ENCODE assay signal across 10 cellular contexts in genomic region chr6:32436995-32437836, GRCh38. TPM values are rescaled to one million over a fixed set of nuclear protein-coding genes. Genes with fewer than 3 reads are reported as not detected.
DNase-seq lines count a peak whose midpoint lies in the region; ATAC-seq and TF ChIP-seq lines count a peak whose summit lies in the region.
"Had no signal": no experiment of that assay in that cellular context is flagged by ENCODE, and none has a peak within 500 bp of the region (broad histone marks: within the 10 kb centered on the region; RNA-seq: fewer than 3 reads in every experiment).

No MANE protein-coding gene starts in this region.

- no peaks in the 10 kb centered on the region for H3K36me3 ChIP-seq in skeletal muscle tissue (ENCODE audit: control insufficient read depth in 3 of 3, insufficient read depth in 3 of 3, low read length in 3 of 3)
- peaks cover 0 to under 1% (median 0%) of the 10 kb centered on the region in 4 donors for H3K36me3 ChIP-seq in stomach

- peaks cover 57% of the 10 kb centered on the region for H3K4me1 Mint-ChIP-seq in dendritic cell treated with granulocyte-macrophage colony-stimulating factor and Interleukin-4, amounts not matched to agents 40 ng/mL and 50 ng/mL, for 4 days (ENCODE audit: low read depth)
- no peaks in the 10 kb centered on the region for H3K4me1 Mint-ChIP-seq in mesothelial cell of epicardium
- H3K4me1 Mint-ChIP-seq: nephron had no signal

- peaks cover 34% of the 10 kb centered on the region for H3K36me3 Mint-ChIP-seq in dendritic cell treated with granulocyte-macrophage colony-stimulating factor and Interleukin-4, amounts not matched to agents 40 ng/mL and 50 ng/mL, for 4 days (ENCODE audit: low read depth)
- no peaks in the 10 kb centered on the region for H3K36me3 Mint-ChIP-seq in mesothelial cell of epicardium

- H3K27ac ChIP-seq in skeletal muscle tissue (ENCODE audit: low read depth, low read length) = peak overlapping the region; percentile 56
- H3K27ac ChIP-seq in stomach = peak overlapping the region in 1 of 5 donors; percentile 69

- no peak overlapping the region for H3K4me3 Mint-ChIP-seq in dendritic cell treated with granulocyte-macrophage colony-stimulating factor and Interleukin-4, amounts not matched to agents 40 ng/mL and 50 ng/mL, for 4 days
- no peak overlapping the region for H3K4me3 Mint-ChIP-seq in mesothelial cell of epicardium
- H3K4me3 Mint-ChIP-seq: nephron had no signal

- peak; percentile 22 for DNase-seq in AG20443 (ENCODE audit: low spot score)
- no peak for DNase-seq in NCI-H774 (lab: John Stamatoyannopoulos, UW)
- no peak for DNase-seq in mesothelial cell of epicardium (ENCODE audit: low spot score in 2 of 2, unreplicated experiment in 2 of 2)
- DNase-seq in stomach = no peak

- peaks cover 0 to 2% (median 0%) of the 10 kb centered on the region in 3 donors for H3K27me3 ChIP-seq in skeletal muscle tissue (ENCODE audit: control insufficient read depth in 3 of 3, insufficient read depth in 3 of 3, low read length in 3 of 3)
- no peaks in the 10 kb centered on the region for H3K27me3 ChIP-seq in stomach

- TF ChIP-seq CTCF in mesothelial cell of epicardium (IDR thresholded peaks at IDR 0.05; ENCODE audit: unreplicated experiment) (no peak), stomach (IDR thresholded peaks at IDR 0.05) (no peak)

- WGBS in stomach, 5 donors = 52 to 71% (median 59%) methylated on average over 2 of the region's 2 CpGs

- intact Hi-C loops in dendritic cell treated with granulocyte-macrophage colony-stimulating factor and Interleukin-4, amounts not matched to agents 40 ng/mL and 50 ng/mL, for 4 days (cut with micrococcal nuclease) = loop anchor here (5.0 kb wide), 2 partner anchors 150 to 230 kb away; partner anchors contain the start of genes HLA-DQB1 and HLA-DRB1
- intact Hi-C loops in stomach (cut with DNase I; ENCODE audit: low total_unique reads) = no loop called here

- peak overlapping the region; percentile 99 for H3K27ac Mint-ChIP-seq in dendritic cell treated with granulocyte-macrophage colony-stimulating factor and Interleukin-4, amounts not matched to agents 40 ng/mL and 50 ng/mL, for 4 days
- H3K27ac Mint-ChIP-seq in mesothelial cell of epicardium = no peak overlapping the region
- H3K27ac Mint-ChIP-seq: nephron had no signal

- H3K9me3 ChIP-seq in skeletal muscle tissue (ENCODE audit: control insufficient read depth in 3 of 3, low read length in 3 of 3) = no peaks in the 10 kb centered on the region
- no peaks in the 10 kb centered on the region for H3K9me3 ChIP-seq in stomach

- H3K4me1 ChIP-seq in skeletal muscle tissue (ENCODE audit: control insufficient read depth in 3 of 3, insufficient read depth in 3 of 3, low read length in 3 of 3) (peaks cover 0 to 4% (median 0%) of the 10 kb centered on the region in 3 donors), stomach (peaks cover 0 to 13% (median 3%) of the 10 kb centered on the region in 4 donors)

- H3K4me3 ChIP-seq in skeletal muscle tissue (ENCODE audit: low read length in 3 of 3) = no peak overlapping the region
- no peak overlapping the region for H3K4me3 ChIP-seq in stomach

- H3K9me3 Mint-ChIP-seq in dendritic cell treated with granulocyte-macrophage colony-stimulating factor and Interleukin-4, amounts not matched to agents 40 ng/mL and 50 ng/mL, for 4 days = no peaks in the 10 kb centered on the region
- H3K9me3 Mint-ChIP-seq in mesothelial cell of epicardium = no peaks in the 10 kb centered on the region
- H3K9me3 Mint-ChIP-seq: nephron had no signal

- no peak for TF ChIP-seq POLR2A in stomach (IDR thresholded peaks at IDR 0.05)

- no peak overlapping the region for H3K9ac ChIP-seq in skeletal muscle tissue (ENCODE audit: low read depth in 1 of 3, low read length in 3 of 3)

- TF ChIP-seq EP300 in stomach (IDR thresholded peaks at IDR 0.05) = no peak

- no peaks in the 10 kb centered on the region for H3K27me3 Mint-ChIP-seq in dendritic cell treated with granulocyte-macrophage colony-stimulating factor and Interleukin-4, amounts not matched to agents 40 ng/mL and 50 ng/mL, for 4 days
- H3K27me3 Mint-ChIP-seq in mesothelial cell of epicardium (ENCODE audit: low read depth) = peaks cover 29% of the 10 kb centered on the region

- ATAC-seq in GM19455 (IDR thresholded peaks at IDR 0.05; ENCODE audit: unreplicated experiment) = peak; percentile 56
- peak; percentile 57 for ATAC-seq in HG03469 (IDR thresholded peaks at IDR 0.05; ENCODE audit: unreplicated experiment)

RNA-seq across cellular contexts. Expression of gene HLA-DRA, which starts 2.5 kb away (rescaled TPM):
- 54.3 TPM for total RNA-seq in skeletal muscle tissue
- not detected in 3 replicates for total RNA-seq in mesothelial cell of epicardium
- 100 to 1,000 TPM in 2 of 5 donors, 10 to 100 TPM in 3; 25.8 to 252 (median 84.6) TPM for total RNA-seq in stomach
- 100 to 1,000 TPM in 1 of 3 donors, 10 to 100 TPM in 2; 89.7 to 219 (median 95.8) TPM for polyA plus RNA-seq in stomach

RNA-seq across cellular contexts. Expression of gene BTNL2, which starts 30.2 kb away (rescaled TPM):
- total RNA-seq in skeletal muscle tissue = not detected
- not detected in 3 replicates for total RNA-seq in mesothelial cell of epicardium
- not detected for total RNA-seq in stomach
- not detected for polyA plus RNA-seq in stomach
- total RNA-seq: Daoy had no signal

Comparison
In these comparisons a context has a peak if more than half of its experiments do, and no peak if none do; other contexts are left out.
1. RNA of gene HLA-DRA, which starts 2.5 kb away (total RNA-seq): 25.8 to 252 TPM in stomach and 54.3 TPM in skeletal muscle tissue (single experiment); not detected in mesothelial cell of epicardium; every median in the first group is over 10 times any median in the second.